16 cellular contexts compared by ENCODE assay signal in genomic region chr6:111825439-111825838, GRCh38. TPM values are rescaled to one million over a fixed set of nuclear protein-coding genes. Genes with fewer than 3 reads are reported as not detected.
DNase-seq lines count a peak whose midpoint lies in the region; ATAC-seq and TF ChIP-seq lines count a peak whose summit lies in the region.
"Had no signal": no experiment of that assay in that cellular context is flagged by ENCODE, and none has a peak within 500 bp of the region (broad histone marks: within the 10 kb centered on the region; RNA-seq: fewer than 3 reads in every experiment).

No MANE protein-coding gene starts in this region.

- no peaks in the 10 kb centered on the region for H3K27me3 Mint-ChIP-seq in activated naive CD4-positive, alpha-beta T cell treated with anti-CD3 and anti-CD28 coated beads, Interleukin-2, amount 50 U/mL, for 24 hours
- H3K27me3 Mint-ChIP-seq in activated CD8-positive, alpha-beta T cell treated with anti-CD3 and anti-CD28 coated beads, Interleukin-2, amount 10 ng/mL, durations not matched to agents 7 days and 5 days (ENCODE audit: low read depth): no peaks in the 10 kb centered on the region

- no peak for ATAC-seq in activated CD8-positive, alpha-beta T cell treated with anti-CD3 and anti-CD28 coated beads, Interleukin-2, amount 10 ng/mL, durations not matched to agents 7 days and 5 days
- ATAC-seq in GM21786 (IDR thresholded peaks at IDR 0.05; ENCODE audit: unreplicated experiment): no peak
- ATAC-seq in GM18517 (IDR thresholded peaks at IDR 0.05; ENCODE audit: unreplicated experiment): no peak
- ATAC-seq: gastrocnemius medialis had no signal

- H3K4me1 ChIP-seq in mesodermal cell (ENCODE audit: control insufficient read depth, insufficient read depth, low read length, poor library complexity, severe bottlenecking) (peaks cover 45% of the 10 kb centered on the region), vagina (peaks cover 52% of the 10 kb centered on the region)
- H3K4me1 ChIP-seq: Caco-2, gastrocnemius medialis, HAP-1 had no signal

- intact Hi-C loops in vagina (cut with DNase I): no loop called here

- no peak for TF ChIP-seq POLR2A in vagina (IDR thresholded peaks at IDR 0.05)

- DNase-seq in activated naive CD4-positive, alpha-beta T cell treated with anti-CD3 and anti-CD28 coated beads, Interleukin-2, amount 50 U/mL, for 16 hours: no peak
- DNase-seq in activated CD8-positive, alpha-beta T cell treated with anti-CD3 and anti-CD28 coated beads, Interleukin-2, amount 10 ng/mL, durations not matched to agents 7 days and 5 days: no peak
- DNase-seq in vagina (ENCODE audit: extremely low spot score in 2 of 2) (no peak), Kasumi-1 (lab: John Stamatoyannopoulos, UW) (no peak)
- DNase-seq: Caco-2, gastrocnemius medialis, kidney glomerular epithelial cell, mesenchymal stem cell, MM.1S, NCI-H1930 had no signal

- peak overlapping the region; percentile 53 for H3K4me3 Mint-ChIP-seq in activated naive CD4-positive, alpha-beta T cell treated with anti-CD3 and anti-CD28 coated beads, Interleukin-2, amount 50 U/mL, for 24 hours
- no peak overlapping the region for H3K4me3 Mint-ChIP-seq in activated CD8-positive, alpha-beta T cell treated with anti-CD3 and anti-CD28 coated beads, Interleukin-2, amount 10 ng/mL, durations not matched to agents 7 days and 5 days

- no peaks in the 10 kb centered on the region for H3K27me3 ChIP-seq in vagina
- H3K27me3 ChIP-seq: gastrocnemius medialis, tibial nerve had no signal

- H3K9me3 ChIP-seq in mesodermal cell (ENCODE audit: control insufficient read depth, low read length) (no peaks in the 10 kb centered on the region), vagina (no peaks in the 10 kb centered on the region)
- H3K9me3 ChIP-seq: Caco-2, gastrocnemius medialis, HAP-1, tibial nerve had no signal

- no peak overlapping the region for H3K4me3 ChIP-seq in mesodermal cell (ENCODE audit: extremely low read depth, insufficient read depth, low read length, poor library complexity, severe bottlenecking)
- H3K4me3 ChIP-seq in vagina: no peak overlapping the region
- H3K4me3 ChIP-seq: gastrocnemius medialis, HAP-1, tibial nerve had no signal

- POLR2A ChIA-PET in activated CD8-positive, alpha-beta T cell treated with anti-CD3 and anti-CD28 coated beads, Interleukin-2, amount 10 ng/mL, durations not matched to agents 7 days and 5 days (lab: Charles Lee): interaction anchor here (0.9 to 2.7 kb wide), 5 partner anchors 12 to 48 kb away, joined by 4 to 10 read pairs (median 9); partner anchors contain the start of gene FYN

- peaks cover 95% of the 10 kb centered on the region for H3K4me1 Mint-ChIP-seq in activated naive CD4-positive, alpha-beta T cell treated with anti-CD3 and anti-CD28 coated beads, Interleukin-2, amount 50 U/mL, for 24 hours
- peaks cover 68% of the 10 kb centered on the region for H3K4me1 Mint-ChIP-seq in activated CD8-positive, alpha-beta T cell treated with anti-CD3 and anti-CD28 coated beads, Interleukin-2, amount 10 ng/mL, durations not matched to agents 7 days and 5 days (ENCODE audit: low read depth)

- 83% methylated on average over 1 of the region's 2 CpGs; no CpG with 5 or more reads in 1 of the 2 experiments for WGBS in mesodermal cell (ENCODE audit: insufficient coverage in 2 of 2), 2 experiments

- no peak for TF ChIP-seq CTCF in vagina (IDR thresholded peaks at IDR 0.05)

- peak overlapping the region; percentile 97 for H3K27ac Mint-ChIP-seq in activated naive CD4-positive, alpha-beta T cell treated with anti-CD3 and anti-CD28 coated beads, Interleukin-2, amount 50 U/mL, for 24 hours
- H3K27ac Mint-ChIP-seq in activated CD8-positive, alpha-beta T cell treated with anti-CD3 and anti-CD28 coated beads, Interleukin-2, amount 10 ng/mL, durations not matched to agents 7 days and 5 days: peak overlapping the region; percentile 73

- CTCF ChIA-PET in activated CD8-positive, alpha-beta T cell treated with anti-CD3 and anti-CD28 coated beads, Interleukin-2, amount 10 ng/mL, durations not matched to agents 7 days and 5 days (lab: Charles Lee): interaction anchor here (1.3 to 5.4 kb wide), 10 partner anchors 8 to 218 kb away, joined by 3 to 58 read pairs (median 12); partner anchors contain the start of gene FYN

- H3K27ac ChIP-seq in mesodermal cell (ENCODE audit: low read depth, low read length, severe bottlenecking) (peak overlapping the region; percentile 18), vagina (peak overlapping the region; percentile 59)

- peaks cover 26% of the 10 kb centered on the region for H3K36me3 ChIP-seq in mesodermal cell (ENCODE audit: control insufficient read depth, insufficient read depth, low read length)
- H3K36me3 ChIP-seq in vagina: no peaks in the 10 kb centered on the region
- H3K36me3 ChIP-seq: gastrocnemius medialis, HAP-1, tibial nerve had no signal

- no peaks in the 10 kb centered on the region for H3K9me3 Mint-ChIP-seq in activated naive CD4-positive, alpha-beta T cell treated with anti-CD3 and anti-CD28 coated beads, Interleukin-2, amount 50 U/mL, for 24 hours
- H3K9me3 Mint-ChIP-seq in activated CD8-positive, alpha-beta T cell treated with anti-CD3 and anti-CD28 coated beads, Interleukin-2, amount 10 ng/mL, durations not matched to agents 7 days and 5 days (ENCODE audit: insufficient read depth): no peaks in the 10 kb centered on the region

- peaks cover 35% of the 10 kb centered on the region for H3K36me3 Mint-ChIP-seq in activated naive CD4-positive, alpha-beta T cell treated with anti-CD3 and anti-CD28 coated beads, Interleukin-2, amount 50 U/mL, for 24 hours
- H3K36me3 Mint-ChIP-seq in activated CD8-positive, alpha-beta T cell treated with anti-CD3 and anti-CD28 coated beads, Interleukin-2, amount 10 ng/mL, durations not matched to agents 7 days and 5 days (ENCODE audit: low read depth): peaks cover 30% of the 10 kb centered on the region

RNA-seq across cellular contexts. Expression of gene FYN, which starts 47.8 kb away (rescaled TPM):
- total RNA-seq in activated CD8-positive, alpha-beta T cell treated with anti-CD3 and anti-CD28 coated beads, Interleukin-2, amount 10 ng/mL, durations not matched to agents 7 days and 5 days: 100 to 1,000 TPM; 148 to 154 TPM
- polyA plus RNA-seq in mesodermal cell (2013, experiment 1 of 2): 145 TPM
- polyA plus RNA-seq in mesodermal cell (2013, experiment 2 of 2): 124 TPM
- total RNA-seq in vagina: 130 TPM
